13 cellular contexts compared by ENCODE assay signal in genomic region chr6:118468682-118469465, GRCh38.
DNase-seq lines count a peak whose midpoint lies in the region; ATAC-seq, FAIRE-seq and TF ChIP-seq lines count a peak whose summit lies in the region.
"Had no signal": no experiment of that assay in that cellular context is flagged by ENCODE, and none has a peak within 500 bp of the region (broad histone marks: within the 10 kb centered on the region; RNA-seq: fewer than 3 reads in every experiment).

No MANE protein-coding gene starts in this region.

- no peaks in the 10 kb centered on the region for H3K27me3 ChIP-seq in small intestine (ENCODE audit: control insufficient read depth in 2 of 2, insufficient read depth in 2 of 2, low read length in 2 of 2)
- H3K27me3 ChIP-seq: sigmoid colon had no signal

- no peaks in the 10 kb centered on the region for H3K9me3 ChIP-seq in small intestine (ENCODE audit: control insufficient read depth, low read depth)
- H3K9me3 ChIP-seq: sigmoid colon had no signal

- FAIRE-seq in small intestine (lab: Jason Lieb, UNC), result no peak
- FAIRE-seq: D721Med, GM18507 had no signal

- H3K27ac ChIP-seq in small intestine (ENCODE audit: low read depth in 1 of 2, low read length in 1 of 2), result no peak overlapping the region
- H3K27ac ChIP-seq: sigmoid colon had no signal

- DNase-seq in LHCN-M2 (ENCODE audit: low read depth), result peak; percentile 64
- DNase-seq in NCI-H345 treated with DMSO at 0.1 percent for 48 hours (lab: John Stamatoyannopoulos, UW; ENCODE audit: unreplicated experiment), result peak; percentile 98
- DNase-seq in choroid plexus epithelial cell (ENCODE audit: low read depth), result peak; percentile 66
- peak; percentile 14 for DNase-seq in small intestine
- DNase-seq: effector CD8-positive, alpha-beta T cell; hypothalamus; NCI-H446 treated with DMSO at 0.1 percent for 48 hours; sigmoid colon had no signal

- 24 to 47% (median 30%) methylated on average over 4 of the region's 4 CpGs for WGBS in small intestine, 3 donors

- H3K4me3 ChIP-seq in choroid plexus epithelial cell (ENCODE audit: low read depth, low read length), result no peak overlapping the region
- no peak overlapping the region for H3K4me3 ChIP-seq in small intestine (ENCODE audit: low read depth in 1 of 2, low read length in 2 of 2)
- H3K4me3 ChIP-seq: sigmoid colon had no signal

- no peak for ATAC-seq in HG03175 (IDR thresholded peaks at IDR 0.05; ENCODE audit: unreplicated experiment)
- ATAC-seq in GM18511 (IDR thresholded peaks at IDR 0.05; ENCODE audit: unreplicated experiment), result no peak
- ATAC-seq in HG03159 (IDR thresholded peaks at IDR 0.05; ENCODE audit: unreplicated experiment), result no peak

- peaks cover 0 to 2% of the 10 kb centered on the region in 2 donors for H3K36me3 ChIP-seq in small intestine (ENCODE audit: control insufficient read depth in 2 of 2, insufficient read depth in 2 of 2, low read length in 2 of 2)

- TF ChIP-seq CTCF in choroid plexus epithelial cell (conservative IDR thresholded peaks at IDR 0.05; ENCODE audit: low read depth, low read length), result no peak

- H3K4me1 ChIP-seq in small intestine (ENCODE audit: control insufficient read depth in 2 of 2, insufficient read depth in 1 of 2, low read depth in 1 of 2, low read length in 1 of 2), result no peaks in the 10 kb centered on the region
- H3K4me1 ChIP-seq: sigmoid colon had no signal

Comparison
In these comparisons a context has a peak if more than half of its experiments do, and no peak if none do; other contexts are left out.
1. DNase-seq: peak in every context shown above with its lines; median percentile 98 in NCI-H345 treated with DMSO at 0.1 percent for 48 hours; 66 in choroid plexus epithelial cell; 64 in LHCN-M2; 14 in small intestine.